13 cellular contexts compared by ENCODE assay signal in the genomic region with DNA sequence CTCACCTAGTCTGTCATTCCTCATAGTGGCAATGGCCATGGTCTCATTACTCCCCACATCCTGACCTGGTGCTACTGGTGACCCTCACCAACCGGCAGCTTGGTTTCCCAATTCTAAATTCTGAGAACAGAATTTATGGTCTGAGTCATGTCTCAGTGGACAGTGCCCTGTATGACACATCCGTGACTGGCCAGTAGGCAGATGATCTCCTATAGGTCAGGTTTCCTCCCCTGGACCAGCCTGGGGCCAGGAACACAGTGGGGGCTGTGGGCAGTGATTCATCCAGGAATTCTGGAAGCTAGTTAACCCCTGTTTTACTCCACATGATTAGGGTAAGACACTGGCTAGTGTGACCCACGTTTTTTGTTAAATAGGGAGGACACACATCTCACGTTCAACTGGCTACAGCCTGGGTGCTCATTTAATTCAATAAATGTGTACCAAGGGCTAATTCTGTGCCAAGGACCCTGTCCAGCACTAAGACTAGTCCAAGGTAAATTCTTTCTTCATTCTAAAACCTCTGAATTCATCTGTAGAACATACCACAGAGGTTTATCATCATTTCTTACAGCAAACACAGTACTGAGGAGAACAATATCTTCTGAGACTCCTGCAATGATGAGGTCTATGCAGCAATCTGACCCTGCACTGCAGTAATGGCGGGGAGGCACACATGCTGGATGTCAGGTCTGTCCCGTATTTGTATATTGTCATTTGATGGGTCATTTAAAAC.
DNase-seq lines count a peak whose midpoint lies in the region; ATAC-seq and TF ChIP-seq lines count a peak whose summit lies in the region.
"Had no signal": no experiment of that assay in that cellular context is flagged by ENCODE, and none has a peak within 500 bp of the region (broad histone marks: within the 10 kb centered on the region; RNA-seq: fewer than 3 reads in every experiment).

No MANE protein-coding gene starts in this region.

- in situ Hi-C loops in Caki2 (cut with HindIII; ENCODE audit: low pct_unique_long_range_greater_than_20kb, low sequenced_read_pairs): no loop called here

- H3K4me1 ChIP-seq in PC-9 (replicated peaks; ENCODE audit: insufficient read depth) (peaks cover 29% of the 10 kb centered on the region), endodermal cell (ENCODE audit: control insufficient read depth, insufficient read depth, low read length) (no peaks in the 10 kb centered on the region), H9 (ENCODE audit: insufficient read depth, low read length) (no peaks in the 10 kb centered on the region)

- H3K9me3 Mint-ChIP-seq in endodermal cell: peaks cover 14% of the 10 kb centered on the region
- peaks cover 14 to 17% of the 10 kb centered on the region in 2 experiments for H3K9me3 Mint-ChIP-seq in H9

- ATAC-seq in Right ventricle myocardium superior (ENCODE audit: poor library complexity): no peak
- no peak for ATAC-seq in left lobe of liver
- ATAC-seq: activated CD8-positive, alpha-beta memory T cell treated with anti-CD3 and anti-CD28 coated beads, Interleukin-2, amount 10 ng/mL, durations not matched to agents 7 days and 5 days; CD8-positive, alpha-beta T cell had no signal

- no peaks in the 10 kb centered on the region for H3K79me1 ChIP-seq in H9 (ENCODE audit: insufficient read depth, low read depth, low read length, poor library complexity, severe bottlenecking)

- no peak overlapping the region for H3K18ac ChIP-seq in H9 (ENCODE audit: insufficient read length, low read depth, low read length)

- no TSS peak for BruUV-seq in PC-9 (replicated peaks; lab: Mats Ljungman, UMichigan)

- peak overlapping the region; percentile 67 for H3K4me2 ChIP-seq in PC-9
- no peak overlapping the region for H3K4me2 ChIP-seq in H9 (ENCODE audit: insufficient read depth, insufficient read length, low read length)

- H3K79me2 ChIP-seq in PC-9 (ENCODE audit: low read depth) (no peaks in the 10 kb centered on the region), H9 (ENCODE audit: insufficient read depth, low read length) (no peaks in the 10 kb centered on the region)

- peaks cover 23% of the 10 kb centered on the region for H3F3A ChIP-seq in PC-9 (ENCODE audit: insufficient read depth, low read depth)

- H3K9ac ChIP-seq in endodermal cell (ENCODE audit: extremely low read depth, low read length, poor library complexity, severe bottlenecking) (no peak overlapping the region), H9 (ENCODE audit: extremely low read depth, insufficient read length, low read length) (no peak overlapping the region)

- H3K36me3 ChIP-seq in PC-9 (ENCODE audit: low read depth) (no peaks in the 10 kb centered on the region), endodermal cell (ENCODE audit: control insufficient read depth, insufficient read depth, low read length) (no peaks in the 10 kb centered on the region)

- no peak overlapping the region for H4K5ac ChIP-seq in H9 (ENCODE audit: insufficient read length, low read depth, low read length)

- no peak overlapping the region for H2BK120ac ChIP-seq in H9 (ENCODE audit: low read depth, low read length, poor library complexity, severe bottlenecking)

- no peaks in the 10 kb centered on the region for H3K36me3 Mint-ChIP-seq in endodermal cell (ENCODE audit: low read depth)
- H3K36me3 Mint-ChIP-seq in H9 (ENCODE audit: insufficient read depth in 1 of 3, low read depth in 3 of 3): peaks cover 0 to 14% (median 6%) of the 10 kb centered on the region in 3 experiments; a peak in 4 of 7 replicates
- H3K36me3 Mint-ChIP-seq: activated CD8-positive, alpha-beta memory T cell treated with anti-CD3 and anti-CD28 coated beads, Interleukin-2, amount 10 ng/mL, durations not matched to agents 7 days and 5 days; CD8-positive, alpha-beta T cell had no signal

- H3K27me3 ChIP-seq in PC-9 (ENCODE audit: insufficient read depth, low read depth) (no peaks in the 10 kb centered on the region), endodermal cell (ENCODE audit: control insufficient read depth, insufficient read depth, low read length, poor library complexity, severe bottlenecking) (no peaks in the 10 kb centered on the region), H9 (ENCODE audit: insufficient read depth, low read length) (no peaks in the 10 kb centered on the region)

- H2BK20ac ChIP-seq in H9 (ENCODE audit: low read depth, low read length, poor library complexity, severe bottlenecking): no peak overlapping the region

- no peak overlapping the region for H4K8ac ChIP-seq in H9 (replicated peaks; ENCODE audit: insufficient read length, low read depth, low read length)

- H3K23me2 ChIP-seq in H9 (ENCODE audit: insufficient read length, low read depth, low read length, poor library complexity, severe bottlenecking): no peaks in the 10 kb centered on the region

- H2BK12ac ChIP-seq in H9 (ENCODE audit: insufficient read length, low read depth, low read length): no peak overlapping the region

- no peak overlapping the region for H2BK5ac ChIP-seq in H9 (ENCODE audit: insufficient read length, low read length)

- no peak overlapping the region for H3K14ac ChIP-seq in H9 (ENCODE audit: insufficient read depth, low read length)

- H3K9me2 ChIP-seq in PC-9 (ENCODE audit: insufficient read depth): no peaks in the 10 kb centered on the region

- no peak overlapping the region for H3K23ac ChIP-seq in H9 (ENCODE audit: insufficient read length, low read depth, low read length)

- no peak overlapping the region for H3K56ac ChIP-seq in H9 (ENCODE audit: insufficient read length, low read depth, low read length)

- H2AFZ ChIP-seq in PC-9 (no peak overlapping the region), H9 (ENCODE audit: low read length) (no peak overlapping the region)

- DNase-seq in Caki2 (ENCODE audit: low read depth) (peak; percentile 80), PC-9 (peak in 1 of 2 experiments; percentile 83), endodermal cell (peak; percentile 44), myocyte (ENCODE audit: low read depth) (peak; percentile 81), DMS53 (lab: John Stamatoyannopoulos, UW) (no peak), H9 (no peak), Right ventricle myocardium superior (no peak), left lobe of liver (ENCODE audit: low spot score) (no peak)
- DNase-seq: activated CD8-positive, alpha-beta memory T cell treated with anti-CD3 and anti-CD28 coated beads, Interleukin-2, amount 10 ng/mL, durations not matched to agents 7 days and 5 days; CD8-positive, alpha-beta T cell; erythroblast; NCI-H526; T-helper 2 cell had no signal

- H3K27ac Mint-ChIP-seq in endodermal cell (no peak overlapping the region), H9 (no peak overlapping the region)
- H3K27ac Mint-ChIP-seq: activated CD8-positive, alpha-beta memory T cell treated with anti-CD3 and anti-CD28 coated beads, Interleukin-2, amount 10 ng/mL, durations not matched to agents 7 days and 5 days; CD8-positive, alpha-beta T cell had no signal

- no peak overlapping the region for H3T11ph ChIP-seq in H9 (ENCODE audit: low read length)

- no peak overlapping the region for H2AK5ac ChIP-seq in H9 (ENCODE audit: insufficient read length, low read length)

- H3K4me3 Mint-ChIP-seq in endodermal cell: no peak overlapping the region
- no peak overlapping the region for H3K4me3 Mint-ChIP-seq in H9
- H3K4me3 Mint-ChIP-seq: activated CD8-positive, alpha-beta memory T cell treated with anti-CD3 and anti-CD28 coated beads, Interleukin-2, amount 10 ng/mL, durations not matched to agents 7 days and 5 days; CD8-positive, alpha-beta T cell had no signal

- H3K27ac ChIP-seq in PC-9 (peak overlapping the region; percentile 91), endodermal cell (ENCODE audit: low read depth, low read length) (no peak overlapping the region), H9 (ENCODE audit: insufficient read length, low read depth, low read length) (no peak overlapping the region)

- H3K4me3 ChIP-seq in PC-9 (no peak overlapping the region), endodermal cell (ENCODE audit: low read length) (no peak overlapping the region)

- H4K20me1 ChIP-seq in PC-9 (ENCODE audit: insufficient read depth): no peaks in the 10 kb centered on the region; the same call in 1 of the 2 replicates
- H4K20me1 ChIP-seq in H9 (ENCODE audit: control insufficient read depth, insufficient read depth, insufficient read length): no peaks in the 10 kb centered on the region

- H4K91ac ChIP-seq in H9 (ENCODE audit: insufficient read length, low read depth, low read length): no peak overlapping the region

- WGBS in endodermal cell (ENCODE audit: insufficient coverage in 1 of 2, insufficient read length in 1 of 2), 2 experiments: 68 to 82% methylated on average over 3 to 5 of the region's 6 CpGs
- no CpG with 5 or more reads among the region's 6 CpGs for WGBS in H9 (ENCODE audit: extremely low coverage, insufficient read length, low lambda C conversion rate)

- intact Hi-C loops in PC-9 (cut with micrococcal nuclease; ENCODE audit: unreplicated experiment): no loop called here
- intact Hi-C loops in Right ventricle myocardium superior (cut with DNase I): no loop called here

- H3K4me1 Mint-ChIP-seq in endodermal cell: peaks cover 19% of the 10 kb centered on the region
- no peaks in the 10 kb centered on the region for H3K4me1 Mint-ChIP-seq in H9
- H3K4me1 Mint-ChIP-seq: activated CD8-positive, alpha-beta memory T cell treated with anti-CD3 and anti-CD28 coated beads, Interleukin-2, amount 10 ng/mL, durations not matched to agents 7 days and 5 days had no signal

- POLR2A ChIA-PET in PC-9 (lab: Charles Lee; ENCODE audit: unreplicated experiment): no interaction called here

- CTCF ChIA-PET in PC-9 (lab: Charles Lee): no interaction called here

- peaks cover 11% of the 10 kb centered on the region for H3K9me3 ChIP-seq in PC-9 (ENCODE audit: insufficient read depth, low read depth)
- H3K9me3 ChIP-seq in endodermal cell (ENCODE audit: control insufficient read depth, low read length): peaks cover 9% of the 10 kb centered on the region
- H3K9me3 ChIP-seq in H9 (ENCODE audit: control insufficient read depth, low read depth, low read length): no peaks in the 10 kb centered on the region

- no peak for TF ChIP-seq CTCF in PC-9 (conservative IDR thresholded peaks at IDR 0.05)
- TF ChIP-seq CTCF in endodermal cell (conservative IDR thresholded peaks at IDR 0.05): no peak
- TF ChIP-seq CTCF in H9 (conservative IDR thresholded peaks at IDR 0.05): no peak

- H3K4ac ChIP-seq in H9 (ENCODE audit: low read depth, low read length): no peak overlapping the region

- H3K27me3 Mint-ChIP-seq in endodermal cell (ENCODE audit: insufficient read depth) (no peaks in the 10 kb centered on the region), H9 (ENCODE audit: low read depth) (peaks cover 6% of the 10 kb centered on the region; the same call in 1 of the 2 replicates)
- H3K27me3 Mint-ChIP-seq: activated CD8-positive, alpha-beta memory T cell treated with anti-CD3 and anti-CD28 coated beads, Interleukin-2, amount 10 ng/mL, durations not matched to agents 7 days and 5 days had no signal

- H2BK15ac ChIP-seq in H9 (ENCODE audit: low read depth, low read length): no peak overlapping the region

Comparison
In these comparisons a context has a peak if more than half of its experiments do, and no peak if none do; other contexts are left out.
1. DNase-seq: peak in Caki2 (single experiment), endodermal cell (single experiment) and myocyte (single experiment); none in DMS53 (single experiment), H9 (single experiment), Right ventricle myocardium superior (single experiment) and left lobe of liver (single experiment).